ENCODE assay signal across 21 cellular contexts in genomic region chr3:16447156-16447555, GRCh38.
"Had no signal": no experiment of that assay in that cellular context is flagged by ENCODE, and none has a peak within 500 bp of the region (broad histone marks: within the 10 kb centered on the region; RNA-seq: fewer than 3 reads in every experiment).

No MANE protein-coding gene starts in this region.

- H3K36me3 Mint-ChIP-seq: WTC11 had no signal

- H3K27me3 ChIP-seq: body of pancreas, cardiac muscle cell, sigmoid colon, transverse colon had no signal

- H3K4me1 Mint-ChIP-seq: neural crest cell had no signal

- H3K27ac Mint-ChIP-seq: endodermal cell; stimulated activated naive CD8-positive, alpha-beta T cell treated with anti-CD3 and anti-CD28 coated beads, Interleukin-15, amount 100 ng/mL, for 72 hours; T-helper 1 cell treated with Interleukin-12 subunit alpha and Interleukin-12 subunit beta and Interleukin-4 antibody, amounts not matched to agents 30 μg/mL and 1 μg/mL, for 36 hours; WTC11 had no signal

- ATAC-seq: activated T-cell treated with anti-CD3 and anti-CD28 coated beads, Interleukin-2, amount 50 U/mL, for 4 hours; body of pancreas; left colon; lower lobe of right lung; stimulated activated naive CD8-positive, alpha-beta T cell treated with anti-CD3 and anti-CD28 coated beads, Interleukin-15, amount 100 ng/mL, for 72 hours; WTC11 had no signal

- H3K36me3 ChIP-seq: cardiac muscle cell, lower lobe of right lung, sigmoid colon, transverse colon had no signal

- H3K27ac ChIP-seq: body of pancreas, cardiac muscle cell, lower lobe of right lung, transverse colon had no signal

- H3K9me3 Mint-ChIP-seq: endodermal cell; T-helper 1 cell treated with Interleukin-12 subunit alpha and Interleukin-12 subunit beta and Interleukin-4 antibody, amounts not matched to agents 30 μg/mL and 1 μg/mL, for 36 hours had no signal

- H3K27me3 Mint-ChIP-seq: activated naive CD8-positive, alpha-beta T cell treated with anti-CD3 and anti-CD28 coated beads, Interleukin-2, amount 10 ng/mL, durations not matched to agents 7 days and 5 days; naive B cell; stimulated activated naive CD8-positive, alpha-beta T cell treated with anti-CD3 and anti-CD28 coated beads, Interleukin-15, amount 100 ng/mL, for 72 hours had no signal

- DNase-seq: activated naive CD4-positive, alpha-beta T cell treated with Interleukin-2 at 50 U/mL for 16 hours; activated naive CD8-positive, alpha-beta T cell treated with anti-CD3 and anti-CD28 coated beads, Interleukin-2, amount 10 ng/mL, durations not matched to agents 7 days and 5 days; activated T-cell treated with anti-CD3 and anti-CD28 coated beads, Interleukin-2, amount 50 U/mL, for 4 hours; amygdala; body of pancreas; cortex of kidney; endodermal cell; left colon; lower lobe of right lung; naive B cell; occipital lobe; posterior cingulate gyrus; sigmoid colon; stimulated activated CD4-positive, alpha-beta T cell treated with anti-CD3 and anti-CD28 coated beads, Interleukin-4, amount 100 ng/mL, for 1 hour; stimulated activated naive CD8-positive, alpha-beta T cell treated with anti-CD3 and anti-CD28 coated beads, Interleukin-15, amount 100 ng/mL, for 72 hours; T1000; transverse colon had no signal

- H3K9me3 ChIP-seq: body of pancreas, lower lobe of right lung, sigmoid colon, transverse colon had no signal

- H3K4me3 ChIP-seq: body of pancreas, cardiac muscle cell, lower lobe of right lung, sigmoid colon, transverse colon had no signal

- H3K4me3 Mint-ChIP-seq: activated naive CD8-positive, alpha-beta T cell treated with anti-CD3 and anti-CD28 coated beads, Interleukin-2, amount 10 ng/mL, durations not matched to agents 7 days and 5 days; activated T-cell treated with anti-CD3 and anti-CD28 coated beads, Interleukin-2, amount 50 U/mL, for 4 hours; endodermal cell; naive B cell; neural crest cell; stimulated activated naive CD8-positive, alpha-beta T cell treated with anti-CD3 and anti-CD28 coated beads, Interleukin-15, amount 100 ng/mL, for 72 hours; T-helper 1 cell treated with Interleukin-12 subunit alpha and Interleukin-12 subunit beta and Interleukin-4 antibody, amounts not matched to agents 30 μg/mL and 1 μg/mL, for 36 hours; WTC11 had no signal

- H3K4me1 ChIP-seq: body of pancreas, transverse colon had no signal
